Comparison of ENCODE assay signal across 19 cellular contexts in genomic region chr14:31159682-31160296, GRCh38. TPM values are rescaled to one million over a fixed set of nuclear protein-coding genes. Genes with fewer than 3 reads are reported as not detected.
DNase-seq lines count a peak whose midpoint lies in the region; ATAC-seq and TF ChIP-seq lines count a peak whose summit lies in the region.
"Had no signal": no experiment of that assay in that cellular context is flagged by ENCODE, and none has a peak within 500 bp of the region (broad histone marks: within the 10 kb centered on the region; RNA-seq: fewer than 3 reads in every experiment).

No MANE protein-coding gene starts in this region.

- no peak overlapping the region for H3K27ac Mint-ChIP-seq in naive thymus-derived CD4-positive, alpha-beta T cell
- H3K27ac Mint-ChIP-seq: activated CD4-positive, alpha-beta memory T cell treated with anti-CD3 and anti-CD28 coated beads, Interleukin-2, amount 10 ng/mL, durations not matched to agents 7 days and 5 days; activated T-helper 1 cell treated with anti-CD3 and anti-CD28 coated beads, Interleukin-12 subunit alpha, Interleukin-12 subunit beta, Interleukin-2, Interleukin-4 antibody, amounts not matched to agents 30 ng/mL and 10 ng/mL and 1 ng/mL, durations not matched to agents 14 hours and 24 hours and 36 hours; CD4-positive, alpha-beta memory T cell; H9; stimulated activated memory B cell treated with anti-CD40 and anti-IgM and Interleukin-4, amounts not matched to agents 10 μg/mL and 1 μg/mL and 100 μg/mL, for 72 hours had no signal

- H3K4me1 Mint-ChIP-seq in naive thymus-derived CD4-positive, alpha-beta T cell: peaks cover 0 to 5% (median 0%) of the 10 kb centered on the region in 7 donors
- H3K4me1 Mint-ChIP-seq: activated CD4-positive, alpha-beta memory T cell treated with anti-CD3 and anti-CD28 coated beads, Interleukin-2, amount 10 ng/mL, durations not matched to agents 7 days and 5 days; H9; stimulated activated memory B cell treated with anti-CD40 and anti-IgM and Interleukin-4, amounts not matched to agents 10 μg/mL and 1 μg/mL and 100 μg/mL, for 72 hours had no signal

- H3K36me3 ChIP-seq in fibroblast of lung (ENCODE audit: control insufficient read depth, insufficient read depth, low read length) (peaks cover 4% of the 10 kb centered on the region), tibial artery (peaks cover 18 to 70% (median 26%) of the 10 kb centered on the region in 3 donors)
- peaks cover 0 to 45% (median 5%) of the 10 kb centered on the region in 3 experiments for H3K36me3 ChIP-seq in naive thymus-derived CD4-positive, alpha-beta T cell (ENCODE audit: control insufficient read depth in 2 of 3, insufficient read depth in 3 of 3, low read length in 3 of 3)

- ATAC-seq in HG03108 (IDR thresholded peaks at IDR 0.05; ENCODE audit: unreplicated experiment): no peak
- ATAC-seq in naive thymus-derived CD4-positive, alpha-beta T cell: no peak
- ATAC-seq: foreskin keratinocyte; stimulated activated memory B cell treated with anti-CD40 and anti-IgM and Interleukin-4, amounts not matched to agents 10 μg/mL and 1 μg/mL and 100 μg/mL, for 72 hours; upper lobe of right lung had no signal

- peaks cover 0 to 24% (median 14%) of the 10 kb centered on the region in 5 donors for H3K36me3 Mint-ChIP-seq in naive thymus-derived CD4-positive, alpha-beta T cell

- intact Hi-C loops in tibial artery (cut with DNase I; ENCODE audit: low total_unique reads): loop anchor here (10.0 kb wide), 1 partner anchor 195 kb away; no protein-coding TSS in a partner anchor
- intact Hi-C loops in naive thymus-derived CD4-positive, alpha-beta T cell (cut with micrococcal nuclease): loop anchor here in 1 of 2 donors (5.0 to 10.0 kb wide), 2 partner anchors 45 to 198 kb away; partner anchors contain the start of gene HECTD1

- H3K4me3 Mint-ChIP-seq in naive thymus-derived CD4-positive, alpha-beta T cell: no peak overlapping the region
- H3K4me3 Mint-ChIP-seq: activated CD4-positive, alpha-beta memory T cell treated with anti-CD3 and anti-CD28 coated beads, Interleukin-2, amount 10 ng/mL, durations not matched to agents 7 days and 5 days; activated T-helper 1 cell treated with anti-CD3 and anti-CD28 coated beads, Interleukin-12 subunit alpha, Interleukin-12 subunit beta, Interleukin-2, Interleukin-4 antibody, amounts not matched to agents 30 ng/mL and 10 ng/mL and 1 ng/mL, durations not matched to agents 14 hours and 24 hours and 36 hours; CD4-positive, alpha-beta memory T cell; H9; stimulated activated memory B cell treated with anti-CD40 and anti-IgM and Interleukin-4, amounts not matched to agents 10 μg/mL and 1 μg/mL and 100 μg/mL, for 72 hours had no signal

- no peak overlapping the region for H3K9ac ChIP-seq in fibroblast of lung (ENCODE audit: insufficient read depth, low read length)

- H3K79me2 ChIP-seq in fibroblast of lung (ENCODE audit: control insufficient read depth, insufficient read depth, low read length): peaks cover 7% of the 10 kb centered on the region

- H3K27ac ChIP-seq in fibroblast of lung (ENCODE audit: insufficient read depth, low read length) (peak overlapping the region; percentile 31), tibial artery (peak overlapping the region; percentile 45 to 66)
- no peak overlapping the region for H3K27ac ChIP-seq in naive thymus-derived CD4-positive, alpha-beta T cell (ENCODE audit: low read depth, low read length)
- H3K27ac ChIP-seq: foreskin keratinocyte, skin epidermis, upper lobe of right lung had no signal

- TF ChIP-seq CTCF in fibroblast of lung (conservative IDR thresholded peaks at IDR 0.05 in 1 of 2, IDR thresholded peaks at IDR 0.05 in 1 of 2; ENCODE audit: low read depth in 1 of 2, low read length in 2 of 2): no peak
- TF ChIP-seq CTCF in tibial artery (IDR thresholded peaks at IDR 0.05): no peak

- H2AFZ ChIP-seq in fibroblast of lung (ENCODE audit: low read length): no peak overlapping the region

- POLR2A ChIA-PET in naive thymus-derived CD4-positive, alpha-beta T cell (lab: Charles Lee): no interaction called here

- H3K27me3 ChIP-seq in fibroblast of lung (ENCODE audit: control insufficient read depth, insufficient read depth, low read length) (no peaks in the 10 kb centered on the region), tibial artery (no peaks in the 10 kb centered on the region)
- H3K27me3 ChIP-seq in naive thymus-derived CD4-positive, alpha-beta T cell (ENCODE audit: control insufficient read depth in 2 of 2, insufficient read depth in 2 of 2, low read length in 2 of 2): no peaks in the 10 kb centered on the region
- H3K27me3 ChIP-seq: foreskin keratinocyte, upper lobe of right lung had no signal

- H3K4me3 ChIP-seq in fibroblast of lung (replicated peaks in 1 of 4; ENCODE audit: control extremely low read depth in 1 of 4, insufficient read depth in 1 of 4, low read depth in 3 of 4, low read length in 4 of 4) (no peak overlapping the region), tibial artery (no peak overlapping the region)
- no peak overlapping the region for H3K4me3 ChIP-seq in naive thymus-derived CD4-positive, alpha-beta T cell (ENCODE audit: low read length)
- H3K4me3 ChIP-seq: skin epidermis, upper lobe of right lung had no signal

- CTCF ChIA-PET in naive thymus-derived CD4-positive, alpha-beta T cell (lab: Charles Lee): no interaction called here

- H3K9me3 Mint-ChIP-seq in naive thymus-derived CD4-positive, alpha-beta T cell: no peaks in the 10 kb centered on the region
- H3K9me3 Mint-ChIP-seq: activated CD4-positive, alpha-beta memory T cell treated with anti-CD3 and anti-CD28 coated beads, Interleukin-2, amount 10 ng/mL, durations not matched to agents 7 days and 5 days; activated T-helper 1 cell treated with anti-CD3 and anti-CD28 coated beads, Interleukin-12 subunit alpha, Interleukin-12 subunit beta, Interleukin-2, Interleukin-4 antibody, amounts not matched to agents 30 ng/mL and 10 ng/mL and 1 ng/mL, durations not matched to agents 14 hours and 24 hours and 36 hours; CD4-positive, alpha-beta memory T cell; H9; stimulated activated memory B cell treated with anti-CD40 and anti-IgM and Interleukin-4, amounts not matched to agents 10 μg/mL and 1 μg/mL and 100 μg/mL, for 72 hours had no signal

- no peaks in the 10 kb centered on the region for H3K27me3 Mint-ChIP-seq in naive thymus-derived CD4-positive, alpha-beta T cell
- H3K27me3 Mint-ChIP-seq: activated CD4-positive, alpha-beta memory T cell treated with anti-CD3 and anti-CD28 coated beads, Interleukin-2, amount 10 ng/mL, durations not matched to agents 7 days and 5 days; CD4-positive, alpha-beta memory T cell; stimulated activated memory B cell treated with anti-CD40 and anti-IgM and Interleukin-4, amounts not matched to agents 10 μg/mL and 1 μg/mL and 100 μg/mL, for 72 hours had no signal

- no peaks in the 10 kb centered on the region for H4K20me1 ChIP-seq in fibroblast of lung (ENCODE audit: control insufficient read depth, extremely low read depth, insufficient read depth, low read length)

- H3K4me2 ChIP-seq in fibroblast of lung (ENCODE audit: extremely low read depth, insufficient read depth, low read length): peak overlapping the region; percentile 19

- H3K9me3 ChIP-seq in fibroblast of lung (ENCODE audit: control insufficient read depth, insufficient read depth, low read depth, low read length) (no peaks in the 10 kb centered on the region), tibial artery (no peaks in the 10 kb centered on the region)
- no peaks in the 10 kb centered on the region for H3K9me3 ChIP-seq in naive thymus-derived CD4-positive, alpha-beta T cell (ENCODE audit: control insufficient read depth in 2 of 3, low read length in 3 of 3)
- H3K9me3 ChIP-seq: upper lobe of right lung had no signal

- H3K4me1 ChIP-seq in fibroblast of lung (ENCODE audit: control insufficient read depth, extremely low read depth, insufficient read depth, low read length) (peaks cover 6% of the 10 kb centered on the region), tibial artery (peaks cover 0 to 37% (median 11%) of the 10 kb centered on the region in 4 donors)
- H3K4me1 ChIP-seq in naive thymus-derived CD4-positive, alpha-beta T cell (ENCODE audit: control insufficient read depth in 2 of 2, insufficient read depth in 2 of 2, low read length in 2 of 2): no peaks in the 10 kb centered on the region
- H3K4me1 ChIP-seq: foreskin keratinocyte had no signal

- DNase-seq in EL (peak; percentile 71), LoVo (ENCODE audit: low spot score) (peak; percentile 7), fibroblast of lung (ENCODE audit: low read depth in 2 of 2) (peak in 1 of 2 donors; percentile 65), tibial artery (peak; percentile 40 to 79), dermis blood vessel endothelial cell (no peak)
- no peak for DNase-seq in naive thymus-derived CD4-positive, alpha-beta T cell
- DNase-seq: activated CD4-positive, alpha-beta memory T cell treated with anti-CD3 and anti-CD28 coated beads, Interleukin-2, amount 10 ng/mL, durations not matched to agents 7 days and 5 days; anterior cingulate cortex; CD4-positive, alpha-beta memory T cell; foreskin keratinocyte; H9; KG1; NCI-H1694; NCI-H446 treated with DMSO at 0.1 percent for 48 hours; upper lobe of right lung had no signal

RNA-seq across cellular contexts. Expression of gene HECTD1, which starts 47.8 kb away (rescaled TPM):
- total RNA-seq in fibroblast of lung: 405 and 534 TPM in 2 replicates
- 132 and 135 TPM in 2 replicates for polyA plus RNA-seq in fibroblast of lung
- 81.1 and 85.9 TPM in 2 replicates for polyA plus RNA-seq in fibroblast of lung (2012)
- polyA minus RNA-seq in fibroblast of lung (ENCODE audit: low replicate concordance): 172 and 257 TPM in 2 replicates
- 303 and 339 TPM in 2 replicates for total RNA-seq in dermis blood vessel endothelial cell
- 100 to 1,000 TPM; 115 to 163 (median 158) TPM for total RNA-seq in naive thymus-derived CD4-positive, alpha-beta T cell
- 10 to 100 TPM; 25.5 to 33.9 TPM for polyA plus RNA-seq in naive thymus-derived CD4-positive, alpha-beta T cell

Comparison
In these comparisons a context has a peak if more than half of its experiments do, and no peak if none do; other contexts are left out.
1. DNase-seq: peak in EL (single experiment), LoVo (single experiment) and tibial artery (2 of 2); none in dermis blood vessel endothelial cell (single experiment) and naive thymus-derived CD4-positive, alpha-beta T cell (0 of 9).